Comparison of ENCODE assay signal across 8 cellular contexts in the genomic region with DNA sequence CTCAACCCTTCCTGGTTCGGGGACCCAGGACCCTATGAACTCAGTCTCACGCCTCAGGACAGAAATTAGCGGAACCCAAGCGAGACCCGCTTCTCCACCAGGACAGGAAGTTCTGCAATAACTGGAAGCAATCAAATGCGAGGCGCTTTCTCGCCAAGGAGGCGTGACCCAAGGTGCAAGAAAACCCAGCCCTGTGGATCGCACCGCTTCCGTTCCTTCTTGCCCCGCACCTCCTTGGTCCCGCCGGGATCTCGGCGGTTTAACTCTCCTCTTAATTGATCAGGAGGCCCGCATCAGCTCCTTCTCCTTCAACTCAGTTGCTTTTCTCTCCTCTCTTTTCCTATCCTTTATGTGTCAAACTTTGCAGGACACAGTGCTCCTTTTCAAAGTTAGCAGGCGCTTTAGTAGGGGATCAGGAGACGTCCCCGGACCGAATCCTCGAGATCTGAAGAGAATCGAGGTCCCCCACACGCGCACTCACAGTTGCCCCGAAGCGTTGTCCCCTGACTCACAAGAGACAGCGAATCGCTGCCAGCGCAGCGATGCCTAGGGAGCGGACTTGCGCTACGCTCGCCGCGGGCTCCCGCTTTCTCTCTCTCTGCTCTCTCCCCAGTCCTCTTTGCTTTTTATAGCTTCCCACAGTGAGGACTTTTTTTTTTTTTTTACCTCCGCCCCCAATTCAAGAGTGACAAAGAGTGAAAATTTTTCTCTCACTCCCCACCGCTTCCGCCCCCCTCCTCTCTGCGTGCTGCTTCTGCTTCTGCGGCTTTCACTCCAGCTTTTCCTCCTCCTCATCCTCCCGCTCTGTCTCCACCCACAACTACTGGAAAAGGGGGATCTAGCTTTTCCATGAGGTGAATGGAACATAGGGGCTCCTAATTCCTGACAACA. TPM values are rescaled to one million over a fixed set of nuclear protein-coding genes. Genes with fewer than 3 reads are reported as not detected.
DNase-seq lines count a peak whose midpoint lies in the region; ATAC-seq and TF ChIP-seq lines count a peak whose summit lies in the region.
"Had no signal": no experiment of that assay in that cellular context is flagged by ENCODE, and none has a peak within 500 bp of the region (broad histone marks: within the 10 kb centered on the region; RNA-seq: fewer than 3 reads in every experiment).

TSS of gene DKK2 (minus strand) at position 603 of the 891 bp plus-strand sequence. CDS start 722 bp downstream, outside the sequence.

- H3K27ac Mint-ChIP-seq in mesothelial cell of epicardium (peak within 1 kb of the TSS; percentile 75), type B pancreatic cell (peak within 1 kb of the TSS; percentile 26)

- H3K9me3 Mint-ChIP-seq in mesothelial cell of epicardium (no peaks in the 10 kb centered on the region), type B pancreatic cell (no peaks in the 10 kb centered on the region)

- TF ChIP-seq CTCF in coronary artery (IDR thresholded peaks at IDR 0.05) = no peak
- no peak for TF ChIP-seq CTCF in mesothelial cell of epicardium (IDR thresholded peaks at IDR 0.05; ENCODE audit: unreplicated experiment)
- no peak for TF ChIP-seq CTCF in type B pancreatic cell (conservative IDR thresholded peaks at IDR 0.05)

- no peaks in the 10 kb centered on the region for H3K36me3 Mint-ChIP-seq in mesothelial cell of epicardium
- no peaks in the 10 kb centered on the region for H3K36me3 Mint-ChIP-seq in type B pancreatic cell

- H3K27ac ChIP-seq in coronary artery = no peak within 1 kb of the TSS

- H3K4me3 Mint-ChIP-seq in mesothelial cell of epicardium = peak within 1 kb of the TSS; percentile 88
- peak within 1 kb of the TSS; percentile 95 for H3K4me3 Mint-ChIP-seq in type B pancreatic cell

- DNase-seq in NOMO-1 treated with dmso at 0.1 percent for 144 hours (lab: John Stamatoyannopoulos, UW; ENCODE audit: unreplicated experiment) (peak; percentile 14), coronary artery (ENCODE audit: low spot score) (no peak), mesothelial cell of epicardium (ENCODE audit: low spot score in 2 of 2, unreplicated experiment in 2 of 2) (peak; percentile 24 to 42), type B pancreatic cell (ENCODE audit: extremely low spot score, unreplicated experiment) (peak; percentile 64), NCI-H2081 (lab: John Stamatoyannopoulos, UW) (no peak)
- no peak for DNase-seq in stimulated activated CD4-positive, alpha-beta T cell treated with anti-CD3 and anti-CD28 coated beads, Interleukin-2, amount 100 ng/mL, for 48 hours

- peak; percentile 45 for ATAC-seq in GM21367 (IDR thresholded peaks at IDR 0.05; ENCODE audit: unreplicated experiment)

- H3K27me3 Mint-ChIP-seq in mesothelial cell of epicardium (ENCODE audit: low read depth) = peaks cover 93% of the 10 kb centered on the region
- H3K27me3 Mint-ChIP-seq in type B pancreatic cell = peaks cover 86% of the 10 kb centered on the region

- H3K4me3 ChIP-seq in coronary artery = peak within 1 kb of the TSS; percentile 66

- H3K4me1 Mint-ChIP-seq in mesothelial cell of epicardium (peaks cover 43% of the 10 kb centered on the region), type B pancreatic cell (ENCODE audit: unreplicated experiment) (peaks cover 30% of the 10 kb centered on the region)

RNA-seq across cellular contexts. Expression of gene DKK2, which starts in this region (rescaled TPM):
- total RNA-seq in mesothelial cell of epicardium = 23.5 to 26.3 TPM (median 25.3 TPM) in 3 replicates
- total RNA-seq in type B pancreatic cell (ENCODE audit: low replicate concordance) = 0.81 and 15.1 TPM in 2 replicates
- total RNA-seq: T-helper 1 cell treated with Interleukin-12 subunit alpha and Interleukin-12 subunit beta and Interleukin-4 antibody, amounts not matched to agents 30 ng/mL and 1 ng/mL, for 36 hours had no signal

Comparison
In these comparisons a context has a peak if more than half of its experiments do, and no peak if none do; other contexts are left out.
1. DNase-seq: peak in NOMO-1 treated with dmso at 0.1 percent for 144 hours (single experiment), mesothelial cell of epicardium (2 of 2) and type B pancreatic cell (single experiment); none in coronary artery (single experiment), stimulated activated CD4-positive, alpha-beta T cell treated with anti-CD3 and anti-CD28 coated beads, Interleukin-2, amount 100 ng/mL, for 48 hours (0 of 2) and NCI-H2081 (0 of 2).